Comparison of ENCODE assay signal across 13 cellular contexts in the genomic region with DNA sequence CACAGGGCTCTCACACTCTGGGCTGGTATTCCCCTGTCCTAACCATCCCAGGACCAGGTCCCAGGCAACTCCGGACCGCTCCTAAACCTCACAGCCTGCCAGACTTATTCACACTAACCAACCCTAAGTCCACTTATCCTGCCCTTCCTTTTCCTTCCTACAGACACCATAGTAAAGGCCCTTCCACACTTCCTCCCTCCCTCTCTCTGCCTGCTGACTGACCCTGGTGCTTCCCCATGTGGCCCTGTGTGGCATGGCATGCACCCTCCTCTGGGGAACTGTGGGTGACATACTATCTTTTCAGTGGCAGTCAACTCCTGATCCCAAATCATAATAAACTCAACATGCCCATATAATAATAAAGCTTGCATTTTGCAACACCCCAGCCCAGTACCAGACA.
DNase-seq lines count a peak whose midpoint lies in the region; ATAC-seq, FAIRE-seq and TF ChIP-seq lines count a peak whose summit lies in the region.
"Had no signal": no experiment of that assay in that cellular context is flagged by ENCODE, and none has a peak within 500 bp of the region (broad histone marks: within the 10 kb centered on the region; RNA-seq: fewer than 3 reads in every experiment).

No MANE protein-coding gene starts in this region.

- H4K20me1 ChIP-seq in Loucy (ENCODE audit: insufficient read depth, low read length, poor library complexity, severe bottlenecking) (no peaks in the 10 kb centered on the region), hepatocyte (ENCODE audit: insufficient read depth, poor library complexity, severe bottlenecking) (no peaks in the 10 kb centered on the region)

- ATAC-seq in GM19468 (IDR thresholded peaks at IDR 0.05; ENCODE audit: extremely low read depth, unreplicated experiment) (peak; percentile 67), GM18870 (IDR thresholded peaks at IDR 0.05; ENCODE audit: unreplicated experiment) (no peak)
- no peak for ATAC-seq in naive thymus-derived CD4-positive, alpha-beta T cell

- TF ChIP-seq CTCF in Loucy (conservative IDR thresholded peaks at IDR 0.05; ENCODE audit: low read length) (peak; percentile 89), fibroblast of villous mesenchyme (IDR thresholded peaks at IDR 0.05; ENCODE audit: insufficient read depth, low read depth, low read length) (peak; percentile 43), kidney (IDR thresholded peaks at IDR 0.05; ENCODE audit: borderline replicate concordance, extremely low read depth, insufficient read depth) (no peak), hepatocyte (IDR thresholded peaks at IDR 0.05; ENCODE audit: poor library complexity) (no peak)

- H3K27me3 ChIP-seq in Loucy (ENCODE audit: insufficient read depth, low read length, poor library complexity, severe bottlenecking) (no peaks in the 10 kb centered on the region), hepatocyte (no peaks in the 10 kb centered on the region)
- no peaks in the 10 kb centered on the region for H3K27me3 ChIP-seq in naive thymus-derived CD4-positive, alpha-beta T cell (ENCODE audit: control insufficient read depth in 2 of 2, insufficient read depth in 2 of 2, low read length in 2 of 2)

- no peaks in the 10 kb centered on the region for H3K79me2 ChIP-seq in Loucy (ENCODE audit: insufficient read depth, low read length)
- no peaks in the 10 kb centered on the region for H3K79me2 ChIP-seq in hepatocyte

- 97% methylated on average over 2 of the region's 2 CpGs for WGBS in hepatocyte (ENCODE audit: low lambda C conversion rate, missing lambda C conversion rate)

- CTCF ChIA-PET in naive thymus-derived CD4-positive, alpha-beta T cell (lab: Charles Lee), result no interaction called here

- H3K4me2 ChIP-seq in Loucy (ENCODE audit: low read depth, low read length, poor library complexity, severe bottlenecking) (no peak overlapping the region), hepatocyte (no peak overlapping the region)

- H3K9me3 ChIP-seq in Loucy (ENCODE audit: insufficient read depth, low read depth, low read length), result no peaks in the 10 kb centered on the region
- no peaks in the 10 kb centered on the region for H3K9me3 ChIP-seq in kidney (ENCODE audit: control insufficient read depth in 1 of 2, low read length in 2 of 2)
- no peaks in the 10 kb centered on the region for H3K9me3 ChIP-seq in naive thymus-derived CD4-positive, alpha-beta T cell (ENCODE audit: control insufficient read depth in 2 of 3, low read length in 3 of 3)
- no peaks in the 10 kb centered on the region for H3K9me3 ChIP-seq in hepatocyte (ENCODE audit: low read depth)

- H3K9me2 ChIP-seq in Loucy (replicated peaks; ENCODE audit: low read depth, low read length), result no peaks in the 10 kb centered on the region
- H3K9me2 ChIP-seq in hepatocyte (replicated peaks; ENCODE audit: insufficient read depth), result no peaks in the 10 kb centered on the region

- no peaks in the 10 kb centered on the region for H3F3A ChIP-seq in Loucy (ENCODE audit: low read depth)

- H3K27ac ChIP-seq in kidney (ENCODE audit: low read depth in 2 of 2, low read length in 2 of 2) (no peak overlapping the region), hepatocyte (no peak overlapping the region)
- no peak overlapping the region for H3K27ac ChIP-seq in naive thymus-derived CD4-positive, alpha-beta T cell (ENCODE audit: low read depth, low read length)

- H3K36me3 ChIP-seq in Loucy (ENCODE audit: insufficient read depth, low read length) (no peaks in the 10 kb centered on the region), kidney (ENCODE audit: control insufficient read depth in 1 of 2, insufficient read depth in 2 of 2, low read length in 2 of 2) (no peaks in the 10 kb centered on the region), hepatocyte (replicated peaks; ENCODE audit: insufficient read depth, low read depth) (no peaks in the 10 kb centered on the region)
- no peaks in the 10 kb centered on the region for H3K36me3 ChIP-seq in naive thymus-derived CD4-positive, alpha-beta T cell (ENCODE audit: control insufficient read depth in 2 of 3, insufficient read depth in 3 of 3, low read length in 3 of 3)

- H3K4me3 ChIP-seq in Loucy (ENCODE audit: low read length, poor library complexity, severe bottlenecking), result no peak overlapping the region
- no peak overlapping the region for H3K4me3 ChIP-seq in fibroblast of villous mesenchyme (ENCODE audit: low read depth, low read length)
- H3K4me3 ChIP-seq in kidney (ENCODE audit: low read length in 2 of 2), result no peak overlapping the region
- no peak overlapping the region for H3K4me3 ChIP-seq in naive thymus-derived CD4-positive, alpha-beta T cell (ENCODE audit: low read length)
- H3K4me3 ChIP-seq in hepatocyte, result no peak overlapping the region
- H3K4me3 ChIP-seq: lung had no signal

- H3K9ac ChIP-seq in Loucy (ENCODE audit: low read depth, low read length, poor library complexity, severe bottlenecking) (no peak overlapping the region), kidney (ENCODE audit: low read length in 2 of 2) (no peak overlapping the region)

- H3K4me3 Mint-ChIP-seq in naive thymus-derived CD4-positive, alpha-beta T cell, result no peak overlapping the region

- intact Hi-C loops in kidney (cut with DNase I), result no loop called here
- intact Hi-C loops in naive thymus-derived CD4-positive, alpha-beta T cell (cut with micrococcal nuclease), result no loop called here

- no peak overlapping the region for H3K27ac Mint-ChIP-seq in naive thymus-derived CD4-positive, alpha-beta T cell

- no peak for FAIRE-seq in kidney (lab: Jason Lieb, UNC)
- FAIRE-seq: endothelial cell of umbilical vein, HTR-8/SVneo had no signal

- H3K36me3 Mint-ChIP-seq in naive thymus-derived CD4-positive, alpha-beta T cell, result no peaks in the 10 kb centered on the region

- POLR2A ChIA-PET in naive thymus-derived CD4-positive, alpha-beta T cell (lab: Charles Lee), result no interaction called here

- H3K4me1 ChIP-seq in Loucy (ENCODE audit: insufficient read depth, low read length, poor library complexity, severe bottlenecking) (peaks cover 8% of the 10 kb centered on the region), kidney (ENCODE audit: control insufficient read depth in 1 of 2, insufficient read depth in 1 of 2, low read depth in 1 of 2, low read length in 2 of 2) (no peaks in the 10 kb centered on the region), hepatocyte (ENCODE audit: insufficient read depth) (no peaks in the 10 kb centered on the region)
- H3K4me1 ChIP-seq in naive thymus-derived CD4-positive, alpha-beta T cell (ENCODE audit: control insufficient read depth in 2 of 2, insufficient read depth in 2 of 2, low read length in 2 of 2), result no peaks in the 10 kb centered on the region

- peak overlapping the region; percentile 84 for H2AFZ ChIP-seq in Loucy (ENCODE audit: low read length)
- H2AFZ ChIP-seq in hepatocyte, result no peak overlapping the region

- H3K27me3 Mint-ChIP-seq in naive thymus-derived CD4-positive, alpha-beta T cell, result peaks cover 0 to 28% (median 14%) of the 10 kb centered on the region in 5 donors

- no peaks in the 10 kb centered on the region for H3K4me1 Mint-ChIP-seq in naive thymus-derived CD4-positive, alpha-beta T cell

- DNase-seq in EL (peak; percentile 3), fibroblast of villous mesenchyme (ENCODE audit: low read depth) (no peak), kidney (no peak), hepatocyte (ENCODE audit: low spot score) (no peak)
- no peak for DNase-seq in naive thymus-derived CD4-positive, alpha-beta T cell
- DNase-seq: DMS153; stimulated activated naive CD4-positive, alpha-beta T cell had no signal

- no peaks in the 10 kb centered on the region for H3K9me3 Mint-ChIP-seq in naive thymus-derived CD4-positive, alpha-beta T cell

Comparison
In these comparisons a context has a peak if more than half of its experiments do, and no peak if none do; other contexts are left out.
1. CTCF ChIP-seq: peak in Loucy (single experiment) and fibroblast of villous mesenchyme (single experiment); none in kidney (single experiment) and hepatocyte (single experiment).